ENCODE assay signal across 8 cellular contexts in the genomic region with DNA sequence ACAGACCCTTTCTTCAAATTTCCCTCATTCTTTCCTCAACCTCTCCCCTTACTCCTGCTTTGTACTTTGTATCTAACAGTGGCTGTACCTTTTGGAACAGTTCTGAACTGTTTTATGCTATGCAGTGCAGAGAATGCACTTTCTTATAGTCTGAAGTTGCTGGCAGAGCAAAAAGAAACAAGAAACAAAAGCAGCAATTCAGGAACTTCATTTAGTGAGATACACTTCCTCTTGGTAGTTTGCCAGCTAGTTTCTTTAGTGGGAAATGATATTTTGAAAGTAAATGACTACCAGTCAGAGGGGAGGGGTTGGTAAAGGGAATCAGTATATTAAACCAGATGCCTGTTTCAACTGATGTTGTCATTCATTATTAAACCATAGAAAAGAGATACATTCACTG. TPM values are rescaled to one million over a fixed set of nuclear protein-coding genes. Genes with fewer than 3 reads are reported as not detected.
DNase-seq lines count a peak whose midpoint lies in the region; ATAC-seq and TF ChIP-seq lines count a peak whose summit lies in the region.

No MANE protein-coding gene starts in this region.

- H3K9me3 Mint-ChIP-seq in activated T-cell treated with anti-CD3 and anti-CD28 coated beads, Interleukin-2, amount 50 U/mL, for 24 hours: peaks cover 2% of the 10 kb centered on the region

- H3K27me3 Mint-ChIP-seq in activated T-cell treated with anti-CD3 and anti-CD28 coated beads, Interleukin-2, amount 50 U/mL, for 24 hours: no peaks in the 10 kb centered on the region

- no peaks in the 10 kb centered on the region for H3K9me3 ChIP-seq in PC-3 (ENCODE audit: low read length)
- H3K9me3 ChIP-seq in neutrophil: no peaks in the 10 kb centered on the region

- H3K79me2 ChIP-seq in PC-3 (ENCODE audit: low read length): no peaks in the 10 kb centered on the region

- H3K36me3 ChIP-seq in PC-3 (ENCODE audit: low read depth, low read length) (no peaks in the 10 kb centered on the region), neutrophil (no peaks in the 10 kb centered on the region)

- ATAC-seq in HG03025 (IDR thresholded peaks at IDR 0.05; ENCODE audit: low FRiP score, unreplicated experiment) (peak; percentile 38), PC-3 (no peak; the same call in 1 of the 2 replicates), GM19328 (IDR thresholded peaks at IDR 0.05; ENCODE audit: unreplicated experiment) (no peak)

- H4K20me1 ChIP-seq in PC-3 (ENCODE audit: low read length): no peaks in the 10 kb centered on the region

- peak overlapping the region; percentile 50 for H2AFZ ChIP-seq in PC-3 (ENCODE audit: low read length)

- TF ChIP-seq CTCF in PC-3 (conservative IDR thresholded peaks at IDR 0.05; ENCODE audit: low read depth, low read length): no peak
- TF ChIP-seq CTCF in neutrophil (IDR thresholded peaks at IDR 0.05): peak; percentile 14

- H3K4me3 Mint-ChIP-seq in activated T-cell treated with anti-CD3 and anti-CD28 coated beads, Interleukin-2, amount 50 U/mL, for 24 hours: peak overlapping the region; percentile 69

- no peak for DNase-seq in activated T-cell treated with anti-CD3 and anti-CD28 coated beads, Interleukin-2, amount 50 U/mL, for 24 hours
- DNase-seq in activated T-cell treated with anti-CD3 and anti-CD28 coated beads, Interleukin-2, amount 50 U/mL, for 48 hours: no peak
- DNase-seq in PC-3: peak; percentile 57
- peak; percentile 58 for DNase-seq in epidermal melanocyte (ENCODE audit: insufficient read length, low spot score)
- DNase-seq in stimulated activated CD4-positive, alpha-beta T cell treated with anti-CD3 and anti-CD28 coated beads, Interleukin-2, amount 100 ng/mL, for 48 hours: no peak

- no peak overlapping the region for H3K27ac ChIP-seq in PC-3 (ENCODE audit: low read length)
- peak overlapping the region; percentile 90 for H3K27ac ChIP-seq in neutrophil

- no TSS peak for BruUV-seq in PC-3 (replicated peaks; lab: Mats Ljungman, UMichigan)

- H3K4me3 ChIP-seq in PC-3 (ENCODE audit: low read length) (no peak overlapping the region), neutrophil (ENCODE audit: low read depth in 1 of 2, low read length in 1 of 2) (peak overlapping the region; percentile 48 to 51)

- H3K27me3 ChIP-seq in PC-3 (ENCODE audit: low read length) (no peaks in the 10 kb centered on the region), neutrophil (no peaks in the 10 kb centered on the region)

- H3K4me1 ChIP-seq in PC-3 (ENCODE audit: insufficient read depth, low read length) (peaks cover 7% of the 10 kb centered on the region; the same call in 1 of the 2 replicates), neutrophil (ENCODE audit: control insufficient read depth in 1 of 2, insufficient read depth in 1 of 2, low read depth in 1 of 2, low read length in 1 of 2) (peaks cover 73 to 84% of the 10 kb centered on the region in 2 experiments)

- H3K4me2 ChIP-seq in PC-3 (ENCODE audit: low read length): peak overlapping the region; percentile 5; the same call in 1 of the 2 replicates

- no peak overlapping the region for H3K9ac ChIP-seq in PC-3 (ENCODE audit: low read length)

- CTCF ChIA-PET in PC-3 (lab: Charles Lee): no interaction called here

- POLR2A ChIA-PET in PC-3 (lab: Charles Lee; ENCODE audit: unreplicated experiment): no interaction called here

- peak overlapping the region; percentile 97 for H3K27ac Mint-ChIP-seq in activated T-cell treated with anti-CD3 and anti-CD28 coated beads, Interleukin-2, amount 50 U/mL, for 24 hours

- intact Hi-C loops in PC-3 (cut with micrococcal nuclease): no loop called here

- H3K4me1 Mint-ChIP-seq in activated T-cell treated with anti-CD3 and anti-CD28 coated beads, Interleukin-2, amount 50 U/mL, for 24 hours (ENCODE audit: low read depth): peaks cover 74% of the 10 kb centered on the region

- H3K9me2 ChIP-seq in PC-3 (replicated peaks; ENCODE audit: low read length): no peaks in the 10 kb centered on the region

- no peaks in the 10 kb centered on the region for H3F3A ChIP-seq in PC-3 (ENCODE audit: low read length, unreplicated experiment)

- peaks cover 2% of the 10 kb centered on the region for H3K36me3 Mint-ChIP-seq in activated T-cell treated with anti-CD3 and anti-CD28 coated beads, Interleukin-2, amount 50 U/mL, for 24 hours (ENCODE audit: low read depth)

RNA-seq across cellular contexts. Expression of gene CHD2, which starts 55.0 kb away (rescaled TPM):
- 42.7 and 50.6 TPM in 2 replicates for total RNA-seq in PC-3 (2014; rRNA removed)

Comparison
In these comparisons a context has a peak if more than half of its experiments do, and no peak if none do; other contexts are left out.
1. DNase-seq: peak in PC-3 (single experiment) and epidermal melanocyte (single experiment); none in activated T-cell treated with anti-CD3 and anti-CD28 coated beads, Interleukin-2, amount 50 U/mL, for 24 hours (single experiment), activated T-cell treated with anti-CD3 and anti-CD28 coated beads, Interleukin-2, amount 50 U/mL, for 48 hours (0 of 2) and stimulated activated CD4-positive, alpha-beta T cell treated with anti-CD3 and anti-CD28 coated beads, Interleukin-2, amount 100 ng/mL, for 48 hours (0 of 2).